Comparison of ENCODE assay signal across 5 cellular contexts in the genomic region with DNA sequence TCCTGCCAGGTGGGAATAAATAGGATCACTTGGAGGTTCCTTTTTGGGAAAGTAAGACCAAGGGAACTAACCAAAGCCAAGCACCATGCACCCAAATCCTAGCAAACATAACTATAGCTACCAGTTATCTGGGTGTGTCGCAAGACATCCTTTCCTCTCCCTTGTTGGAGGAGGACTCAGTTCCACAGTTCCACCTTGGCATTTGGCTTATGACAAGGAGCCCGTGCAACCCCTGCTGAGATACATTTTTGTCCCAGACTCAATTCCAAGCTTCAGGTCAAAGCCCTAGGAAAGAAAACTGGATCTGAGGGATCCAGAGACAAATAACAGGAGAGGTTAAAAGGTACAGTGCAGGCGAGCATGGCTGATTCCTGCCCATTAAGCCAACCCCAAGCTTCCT. TPM values are rescaled to one million over a fixed set of nuclear protein-coding genes. Genes with fewer than 3 reads are reported as not detected.
"Had no signal": no experiment of that assay in that cellular context is flagged by ENCODE, and none has a peak within 500 bp of the region (broad histone marks: within the 10 kb centered on the region; RNA-seq: fewer than 3 reads in every experiment).

No MANE protein-coding gene starts in this region.

RNA-seq across cellular contexts. Expression of a gene that starts 40.8 kb away (rescaled TPM):
- total RNA-seq: HepG2, HT-29, IMR-90, K562 had no signal
- polyA plus RNA-seq: HepG2, IgD-negative memory B cell, IMR-90 had no signal
